ENCODE assay signal across 30 cellular contexts in genomic region chr1:200438911-200439310, GRCh38. TPM values are rescaled to one million over a fixed set of nuclear protein-coding genes. Genes with fewer than 3 reads are reported as not detected.
DNase-seq lines count a peak whose midpoint lies in the region; ATAC-seq and TF ChIP-seq lines count a peak whose summit lies in the region.
"Had no signal": no experiment of that assay in that cellular context is flagged by ENCODE, and none has a peak within 500 bp of the region (broad histone marks: within the 10 kb centered on the region; RNA-seq: fewer than 3 reads in every experiment).

No MANE protein-coding gene starts in this region.

- no peak for ATAC-seq in DND-41 (ENCODE audit: insufficient read depth, low read depth)
- ATAC-seq: left lung; naive thymus-derived CD8-positive, alpha-beta T cell; SK-N-SH treated with all-trans-retinoic acid at 6 μM for 48 hours; stimulated activated naive CD8-positive, alpha-beta T cell treated with anti-CD3 and anti-CD28 coated beads, Interleukin-15, Interleukin-2, amounts not matched to agents 100 U/mL and 50 U/mL, for 24 hours had no signal

- no peaks in the 10 kb centered on the region for H3K9me3 ChIP-seq in DND-41 (ENCODE audit: insufficient read depth, low read length, severe bottlenecking)
- no peaks in the 10 kb centered on the region for H3K9me3 ChIP-seq in ovary
- H3K9me3 ChIP-seq: adrenal gland, left lung had no signal

- H3K9ac ChIP-seq in DND-41 (ENCODE audit: low read depth, low read length), result no peak overlapping the region

- H3K79me2 ChIP-seq in DND-41 (ENCODE audit: insufficient read depth, low read length), result no peaks in the 10 kb centered on the region

- H2AFZ ChIP-seq in DND-41 (ENCODE audit: low read depth, low read length), result 0 out of 2 replicates have a peak overlapping the region, but pooled peaks have one; percentile 1

- H3K27me3 Mint-ChIP-seq in activated naive CD4-positive, alpha-beta T cell treated with anti-CD3 and anti-CD28 coated beads, Interleukin-2, amount 10 ng/mL, durations not matched to agents 7 days and 5 days, result no peaks in the 10 kb centered on the region
- H3K27me3 Mint-ChIP-seq: activated B cell treated with CpG ODN at 0.5 μM for 24 hours; activated CD4-positive, alpha-beta memory T cell treated with anti-CD3 and anti-CD28 coated beads, Interleukin-2, amount 10 ng/mL, durations not matched to agents 7 days and 5 days; B cell; central memory CD8-positive, alpha-beta T cell; naive thymus-derived CD8-positive, alpha-beta T cell had no signal

- in situ Hi-C loops in astrocyte of the cerebellum (cut with HindIII; ENCODE audit: low sequenced_read_pairs), result no loop called here

- 53 to 64% (median 59%) methylated on average over 1 of the region's 1 CpG for WGBS in ovary, 3 donors

- no peaks in the 10 kb centered on the region for H3K36me3 ChIP-seq in DND-41 (ENCODE audit: insufficient read depth, low read length)
- no peaks in the 10 kb centered on the region for H3K36me3 ChIP-seq in ovary
- H3K36me3 ChIP-seq: adrenal gland, left lung had no signal

- H3K27ac ChIP-seq in DND-41 (ENCODE audit: low read length) (no peak overlapping the region), ovary (no peak overlapping the region)
- H3K27ac ChIP-seq: adrenal gland, HL-60, left lung had no signal

- H3K4me3 ChIP-seq in DND-41 (ENCODE audit: low read depth in 1 of 2, low read length in 2 of 2) (no peak overlapping the region), astrocyte of the cerebellum (ENCODE audit: low read depth, low read length) (no peak overlapping the region), ovary (no peak overlapping the region)
- H3K4me3 ChIP-seq: adrenal gland, left lung had no signal

- no peak overlapping the region for H3K27ac Mint-ChIP-seq in activated naive CD4-positive, alpha-beta T cell treated with anti-CD3 and anti-CD28 coated beads, Interleukin-2, amount 10 ng/mL, durations not matched to agents 7 days and 5 days
- H3K27ac Mint-ChIP-seq: activated B cell treated with CpG ODN at 0.5 μM for 24 hours; activated CD4-positive, alpha-beta memory T cell treated with anti-CD3 and anti-CD28 coated beads, Interleukin-2, amount 10 ng/mL, durations not matched to agents 7 days and 5 days; B cell; mesothelial cell of epicardium; naive thymus-derived CD8-positive, alpha-beta T cell; T-helper 2 cell treated with Interferon-gamma antibody and Interleukin-4, amounts not matched to agents 5 μg/mL and 100 μg/mL, for 36 hours had no signal

- peaks cover 9% of the 10 kb centered on the region for H3K4me1 ChIP-seq in DND-41 (ENCODE audit: insufficient read depth, low read length)
- no peaks in the 10 kb centered on the region for H3K4me1 ChIP-seq in ovary (ENCODE audit: insufficient read depth)

- H3K4me2 ChIP-seq in DND-41 (ENCODE audit: insufficient read depth, low read length), result no peak overlapping the region

- H3K9me3 Mint-ChIP-seq in activated naive CD4-positive, alpha-beta T cell treated with anti-CD3 and anti-CD28 coated beads, Interleukin-2, amount 10 ng/mL, durations not matched to agents 7 days and 5 days, result no peaks in the 10 kb centered on the region
- H3K9me3 Mint-ChIP-seq: activated B cell treated with CpG ODN at 0.5 μM for 24 hours; activated CD4-positive, alpha-beta memory T cell treated with anti-CD3 and anti-CD28 coated beads, Interleukin-2, amount 10 ng/mL, durations not matched to agents 7 days and 5 days; central memory CD8-positive, alpha-beta T cell; mesothelial cell of epicardium; naive thymus-derived CD8-positive, alpha-beta T cell; T-helper 2 cell treated with Interferon-gamma antibody and Interleukin-4, amounts not matched to agents 5 μg/mL and 100 μg/mL, for 36 hours had no signal

- intact Hi-C loops in ovary (cut with DNase I), result no loop called here

- no peak for TF ChIP-seq POLR2A in ovary (IDR thresholded peaks at IDR 0.05)

- no peaks in the 10 kb centered on the region for H4K20me1 ChIP-seq in DND-41 (ENCODE audit: insufficient read depth, low read length)

- DNase-seq in DND-41 (no peak), HT1080 (ENCODE audit: low read depth) (peak; percentile 6), astrocyte of the cerebellum (ENCODE audit: low read depth) (peak; percentile 11), iris pigment epithelial cell (ENCODE audit: low read depth) (peak; percentile 70), ovary (no peak), T1000 (lab: John Stamatoyannopoulos, UW) (no peak), dedifferentiated amniotic fluid mesenchymal stem cell (ENCODE audit: extremely low spot score) (no peak)
- no peak for DNase-seq in activated naive CD4-positive, alpha-beta T cell treated with anti-CD3 and anti-CD28 coated beads, Interleukin-2, amount 10 ng/mL, durations not matched to agents 7 days and 5 days
- DNase-seq: activated B cell treated with CpG ODN at 0.5 μM for 24 hours; activated CD4-positive, alpha-beta memory T cell treated with anti-CD3 and anti-CD28 coated beads, Interleukin-2, amount 10 ng/mL, durations not matched to agents 7 days and 5 days; activated gamma-delta T cell; COR-L47; DMS79; effector CD4-positive, alpha-beta T cell; glutamatergic neuron; left lung; MM.1S; naive thymus-derived CD8-positive, alpha-beta T cell; NCI-H1694 treated with DMSO at 0.1 percent for 48 hours; NCI-H526 treated with DMSO at 0.1 percent for 48 hours; RPMI8226; stimulated activated CD4-positive, alpha-beta T cell treated with anti-CD3 and anti-CD28 coated beads, Interleukin-4, amount 100 ng/mL, for 4 hours; stimulated activated naive CD8-positive, alpha-beta T cell treated with anti-CD3 and anti-CD28 coated beads, Interleukin-15, Interleukin-2, amounts not matched to agents 100 U/mL and 50 U/mL, for 24 hours had no signal

- H3K27me3 ChIP-seq in DND-41 (ENCODE audit: insufficient read depth, low read length, poor library complexity) (no peaks in the 10 kb centered on the region), ovary (no peaks in the 10 kb centered on the region)
- H3K27me3 ChIP-seq: adrenal gland, left lung had no signal

- no peaks in the 10 kb centered on the region for H3K36me3 Mint-ChIP-seq in activated naive CD4-positive, alpha-beta T cell treated with anti-CD3 and anti-CD28 coated beads, Interleukin-2, amount 10 ng/mL, durations not matched to agents 7 days and 5 days
- H3K36me3 Mint-ChIP-seq: mesothelial cell of epicardium; naive thymus-derived CD8-positive, alpha-beta T cell had no signal

- no peak overlapping the region for H3K4me3 Mint-ChIP-seq in activated naive CD4-positive, alpha-beta T cell treated with anti-CD3 and anti-CD28 coated beads, Interleukin-2, amount 10 ng/mL, durations not matched to agents 7 days and 5 days
- H3K4me3 Mint-ChIP-seq: activated B cell treated with CpG ODN at 0.5 μM for 24 hours; activated CD4-positive, alpha-beta memory T cell treated with anti-CD3 and anti-CD28 coated beads, Interleukin-2, amount 10 ng/mL, durations not matched to agents 7 days and 5 days; B cell; central memory CD8-positive, alpha-beta T cell; mesothelial cell of epicardium; naive thymus-derived CD8-positive, alpha-beta T cell; T-helper 2 cell treated with Interferon-gamma antibody and Interleukin-4, amounts not matched to agents 5 μg/mL and 100 μg/mL, for 36 hours had no signal

- no peak for TF ChIP-seq CTCF in DND-41 (IDR thresholded peaks at IDR 0.05; ENCODE audit: borderline replicate concordance, extremely low read depth, low read length, poor library complexity, severe bottlenecking)
- TF ChIP-seq CTCF in astrocyte of the cerebellum (IDR thresholded peaks at IDR 0.05; ENCODE audit: low read depth, low read length, missing control alignments), result no peak
- TF ChIP-seq CTCF in ovary (IDR thresholded peaks at IDR 0.05), result no peak

- CTCF ChIA-PET in activated naive CD4-positive, alpha-beta T cell treated with anti-CD3 and anti-CD28 coated beads, Interleukin-2, amount 10 ng/mL, durations not matched to agents 7 days and 5 days (lab: Charles Lee), result no interaction called here

- H3K4me1 Mint-ChIP-seq in activated naive CD4-positive, alpha-beta T cell treated with anti-CD3 and anti-CD28 coated beads, Interleukin-2, amount 10 ng/mL, durations not matched to agents 7 days and 5 days, result peaks cover 12% of the 10 kb centered on the region

- TF ChIP-seq EP300 in ovary (IDR thresholded peaks at IDR 0.05), result no peak

RNA-seq across cellular contexts. Expression of gene ZNF281, which starts 29.1 kb away (rescaled TPM):
- 13.1 and 17.7 TPM in 2 replicates for total RNA-seq in HT1080 (2014; rRNA removed; shearing (Covaris generic))
- 11.4 and 14.5 TPM in 2 replicates for polyA plus RNA-seq in HT1080 (2015; cell fraction: cytosol; rRNA removed)
- polyA plus RNA-seq in HT1080 (2015; cell fraction: nucleus; rRNA removed), result 28.7 and 29.6 TPM in 2 replicates
- total RNA-seq in ovary, result 10 to 100 TPM in 4 of 7 donors, 1 to 10 TPM in 3; 8.3 to 12.4 (median 10.7) TPM
- 10 to 100 TPM in 1 of 2 donors, 1 to 10 TPM in 1; 3.7 to 11.2 TPM for polyA plus RNA-seq in ovary

Comparison
In these comparisons a context has a peak if more than half of its experiments do, and no peak if none do; other contexts are left out.
1. DNase-seq: peak in HT1080 (single experiment), astrocyte of the cerebellum (single experiment) and iris pigment epithelial cell (single experiment); none in DND-41 (single experiment), ovary (0 of 5), T1000 (single experiment), activated naive CD4-positive, alpha-beta T cell treated with anti-CD3 and anti-CD28 coated beads, Interleukin-2, amount 10 ng/mL, durations not matched to agents 7 days and 5 days (single experiment) and dedifferentiated amniotic fluid mesenchymal stem cell (single experiment).